8 cellular contexts compared by ENCODE assay signal in the genomic region with DNA sequence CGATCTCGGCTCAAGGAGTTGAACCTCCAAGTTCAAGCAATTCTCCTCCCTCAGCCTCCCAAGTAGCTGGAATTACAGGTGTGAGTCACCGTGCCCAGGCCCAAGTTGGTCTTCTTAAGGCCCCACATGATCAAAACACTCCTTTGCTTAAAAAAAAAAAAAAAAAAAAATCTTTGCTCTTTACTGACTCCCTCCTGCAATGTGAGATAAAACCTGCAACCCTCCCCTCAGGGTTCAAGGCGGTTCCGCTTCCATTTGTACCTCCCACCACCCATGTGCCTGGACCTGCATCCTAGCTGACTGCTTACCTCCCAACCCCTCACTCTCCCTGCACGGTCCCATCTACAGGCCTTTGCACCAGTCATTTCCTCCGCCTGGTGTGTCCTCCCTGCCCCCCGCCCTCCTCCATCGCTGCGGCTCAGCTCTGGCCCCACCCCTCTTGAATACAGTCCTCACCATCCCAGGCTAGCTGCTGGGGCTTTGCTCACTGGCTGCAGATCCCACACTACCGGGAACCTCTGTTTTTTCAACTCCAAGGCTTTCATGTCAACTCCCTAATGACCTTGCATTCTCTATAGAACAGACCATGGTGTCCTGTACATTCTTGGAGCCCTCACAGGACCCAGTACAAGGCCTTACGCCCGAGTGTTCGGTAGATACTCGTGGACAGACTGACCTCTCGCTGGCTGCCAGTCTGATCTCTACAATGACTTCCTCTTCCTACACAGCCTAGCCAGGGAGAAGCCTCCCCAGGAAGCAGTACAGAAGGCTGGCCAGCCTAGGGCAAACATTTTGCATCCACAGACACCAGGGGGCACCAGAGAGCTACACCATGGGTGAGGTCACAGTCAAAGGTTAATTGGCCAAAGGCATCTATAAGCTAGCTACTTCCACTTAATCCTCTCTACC.
DNase-seq lines count a peak whose midpoint lies in the region; ATAC-seq and TF ChIP-seq lines count a peak whose summit lies in the region.

No MANE protein-coding gene starts in this region.

- DNase-seq in C1 segment of cervical spinal cord (lab: John Stamatoyannopoulos, UW): peak in 12 of 14 donors; percentile 40 to 85 (median 74)
- DNase-seq in NCI-H2171 (lab: John Stamatoyannopoulos, UW): peak; percentile 64
- peak; percentile 89 for DNase-seq in T47D (ENCODE audit: low read depth in 1 of 2, low spot score in 1 of 2)
- peak; percentile 59 for DNase-seq in iris pigment epithelial cell (ENCODE audit: low read depth)
- DNase-seq in stimulated activated CD4-positive, alpha-beta T cell treated with anti-CD3 and anti-CD28 coated beads, Interleukin-12 subunit alpha, Interleukin-12 subunit beta, amount 100 ng/mL, for 24 hours (ENCODE audit: low read depth in 2 of 2): peak; percentile 70 to 89

- in situ Hi-C loops in T47D (cut with HindIII; ENCODE audit: low pct_unique_long_range_greater_than_20kb, low sequenced_read_pairs): no loop called here

- ATAC-seq in GM21737 (IDR thresholded peaks at IDR 0.05; ENCODE audit: unreplicated experiment): peak; percentile 62
- no peak for ATAC-seq in GM19351 (IDR thresholded peaks at IDR 0.05; ENCODE audit: unreplicated experiment)

- peak overlapping the region; percentile 46; the same call in 1 of the 2 replicates for H3K27ac ChIP-seq in VCaP

- peak; percentile 86 for TF ChIP-seq CTCF in VCaP (conservative IDR thresholded peaks at IDR 0.05)
